ENCODE assay signal across 16 cellular contexts in the genomic region with DNA sequence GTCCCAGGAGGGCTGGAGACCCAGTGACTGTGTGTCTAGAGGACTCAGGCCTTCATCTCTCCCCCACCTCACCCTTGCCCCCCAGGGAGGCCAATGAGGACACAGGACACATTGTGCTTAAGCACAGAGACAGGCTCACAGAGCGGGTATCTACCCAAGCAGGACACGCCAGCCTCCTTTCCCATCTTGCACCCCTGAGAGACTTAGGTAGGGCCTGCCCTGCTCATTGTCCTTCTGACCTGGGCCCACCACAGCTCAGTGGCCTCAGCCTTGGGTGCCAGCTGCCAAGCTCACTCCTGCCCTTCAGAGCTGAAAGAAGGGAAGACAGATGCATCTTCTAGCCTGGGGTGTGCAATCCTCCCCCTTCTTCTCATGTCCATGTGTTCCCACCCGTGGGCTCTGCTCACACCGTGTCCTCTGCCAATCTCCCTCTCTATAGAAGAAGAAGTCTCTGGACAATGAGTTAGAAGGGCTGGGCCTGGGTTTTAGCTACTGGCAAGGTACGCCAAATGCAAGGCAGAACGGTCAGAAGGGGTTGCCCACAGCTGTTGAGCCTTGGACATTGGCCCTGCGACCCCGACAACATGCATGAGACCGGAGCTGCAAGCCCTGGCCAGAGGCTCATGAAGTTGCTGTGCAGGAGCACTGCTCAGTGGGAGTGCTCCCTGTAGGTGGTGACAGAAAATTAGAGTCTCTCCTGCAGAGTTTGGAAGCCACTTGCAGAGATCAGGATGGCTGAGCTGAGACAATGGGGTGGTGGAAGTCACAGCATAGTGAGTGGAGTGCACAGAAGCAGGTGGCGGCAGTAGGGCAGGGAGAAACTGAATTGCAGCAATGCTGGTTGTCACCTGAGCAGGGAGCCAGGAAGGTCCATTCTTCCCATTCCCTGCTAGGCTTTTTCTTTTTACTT. TPM values are rescaled to one million over a fixed set of nuclear protein-coding genes. Genes with fewer than 3 reads are reported as not detected.
DNase-seq lines count a peak whose midpoint lies in the region; ATAC-seq and TF ChIP-seq lines count a peak whose summit lies in the region.
"Had no signal": no experiment of that assay in that cellular context is flagged by ENCODE, and none has a peak within 500 bp of the region (broad histone marks: within the 10 kb centered on the region; RNA-seq: fewer than 3 reads in every experiment).

No MANE protein-coding gene starts in this region.

- H3K36me3 ChIP-seq in H7 (replicated peaks; ENCODE audit: control insufficient read depth, insufficient read depth, low read length), result no peaks in the 10 kb centered on the region
- H3K36me3 ChIP-seq in colonic mucosa, result no peaks in the 10 kb centered on the region

- peak; percentile 6 for DNase-seq in AG20443 (ENCODE audit: low spot score)
- peak; percentile 12 for DNase-seq in H7
- DNase-seq in colonic mucosa, result peak; percentile 10
- peak; percentile 0 for DNase-seq in progenitor cell of endocrine pancreas (ENCODE audit: low spot score, unreplicated experiment)
- no peak for DNase-seq in HuH-7.5 (ENCODE audit: low spot score)
- DNase-seq: DND-41, GDM1, Karpas-422, MM.1S, NCI-H1105 treated with DMSO at 0.1 percent for 48 hours, NCI-H187, NCI-H510A, SHP77 treated with DMSO at 0.1 percent for 48 hours had no signal

- no peaks in the 10 kb centered on the region for H3K9me3 ChIP-seq in colonic mucosa

- no peak for TF ChIP-seq CTCF in colonic mucosa (IDR thresholded peaks at IDR 0.05)
- no peak for TF ChIP-seq CTCF in progenitor cell of endocrine pancreas (IDR thresholded peaks at IDR 0.05; ENCODE audit: unreplicated experiment)

- H3K27ac Mint-ChIP-seq in progenitor cell of endocrine pancreas, result peak overlapping the region; percentile 57
- H3K27ac Mint-ChIP-seq: CD8-positive, alpha-beta T cell had no signal

- intact Hi-C loops in colonic mucosa (cut with DNase I), result no loop called here

- no peaks in the 10 kb centered on the region for H3K4me1 ChIP-seq in colonic mucosa

- no peaks in the 10 kb centered on the region for H3K36me3 Mint-ChIP-seq in progenitor cell of endocrine pancreas (ENCODE audit: insufficient read depth)
- H3K36me3 Mint-ChIP-seq: CD8-positive, alpha-beta T cell had no signal

- H3K27ac ChIP-seq in colonic mucosa, result no peak overlapping the region

- ATAC-seq in GM21576 (IDR thresholded peaks at IDR 0.05; ENCODE audit: unreplicated experiment) (no peak), HG03571 (IDR thresholded peaks at IDR 0.05; ENCODE audit: unreplicated experiment) (no peak)
- ATAC-seq: CD8-positive, alpha-beta T cell had no signal

- peaks cover 20% of the 10 kb centered on the region for H3K27me3 Mint-ChIP-seq in progenitor cell of endocrine pancreas

- H3K27me3 ChIP-seq in H7 (ENCODE audit: control insufficient read depth, insufficient read depth, low read length) (no peaks in the 10 kb centered on the region), colonic mucosa (no peaks in the 10 kb centered on the region)

- H3K4me3 Mint-ChIP-seq in progenitor cell of endocrine pancreas (ENCODE audit: low read depth), result no peak overlapping the region
- H3K4me3 Mint-ChIP-seq: CD8-positive, alpha-beta T cell had no signal

- H3K9ac ChIP-seq in colonic mucosa (ENCODE audit: low read depth in 2 of 2, low read length in 2 of 2), result no peak overlapping the region

- no peak overlapping the region for H3K4me3 ChIP-seq in H7 (ENCODE audit: insufficient read depth, low read depth, low read length)
- H3K4me3 ChIP-seq in colonic mucosa, result no peak overlapping the region

- no peaks in the 10 kb centered on the region for H3K9me3 Mint-ChIP-seq in progenitor cell of endocrine pancreas (ENCODE audit: low read depth)
- H3K9me3 Mint-ChIP-seq: CD8-positive, alpha-beta T cell had no signal

- H3K4me1 Mint-ChIP-seq in progenitor cell of endocrine pancreas (ENCODE audit: low read depth), result peaks cover 2% of the 10 kb centered on the region

RNA-seq across cellular contexts. Expression of gene ACSBG1, which starts 32.8 kb away (rescaled TPM):
- total RNA-seq in H7 (2014; rRNA removed; shearing (Covaris generic)), result 2.7 and 3.9 TPM in 2 replicates
- under 1 TPM; 0.58 to 0.59 TPM for total RNA-seq in colonic mucosa
- total RNA-seq in progenitor cell of endocrine pancreas, result 0.18 TPM in 1 of 2 replicates, not detected in the other

RNA-seq across cellular contexts. Expression of gene IDH3A, which starts 52.4 kb away (rescaled TPM):
- 27.4 and 30.4 TPM in 2 replicates for total RNA-seq in H7 (2014; rRNA removed; shearing (Covaris generic))
- total RNA-seq in colonic mucosa, result 100 to 1,000 TPM; 203 to 264 TPM
- 34.9 and 35.4 TPM in 2 replicates for total RNA-seq in progenitor cell of endocrine pancreas
